Comparison of ENCODE assay signal across 1 cellular context in the genomic region with DNA sequence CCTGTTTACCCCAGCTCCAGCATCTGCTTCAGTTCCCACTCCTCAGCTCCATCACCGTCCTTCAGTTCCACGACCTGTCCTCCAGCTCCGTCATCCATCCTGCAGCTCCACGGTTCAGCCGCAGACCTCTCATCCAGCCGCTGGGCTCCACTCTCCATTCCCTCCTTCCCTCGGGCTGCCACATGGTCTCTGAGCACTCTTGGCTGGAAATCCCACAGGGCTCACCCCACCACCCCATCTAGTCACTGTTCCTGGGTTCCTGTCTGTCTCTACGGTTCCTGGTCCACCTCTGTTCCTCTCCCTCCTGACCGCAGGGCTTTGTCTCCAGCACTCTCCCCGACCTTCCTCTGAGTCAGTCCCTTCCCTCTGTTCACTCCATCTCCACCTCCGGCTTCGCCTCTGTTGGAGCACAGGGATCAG.
TF ChIP-seq lines count a peak whose summit lies in the region.

No MANE protein-coding gene starts in this region.

TF ChIP-seq in endothelial cell of umbilical vein, 7 proteins besides CTCF, POLR2A, EP300 and RAD21:
- TF ChIP-seq GATA2 (IDR thresholded peaks at IDR 0.05; ENCODE audit: insufficient read depth, insufficient read length, low read depth, low read length): no peak
- TF ChIP-seq FOS (IDR thresholded peaks at IDR 0.05; ENCODE audit: borderline replicate concordance, insufficient read depth, low read length): peak; percentile 16
TF ChIP-seq in endothelial cell of umbilical vein: peak in this region for 1.
